ENCODE assay signal across 19 cellular contexts in genomic region chr7:133961724-133962123, GRCh38.
DNase-seq lines count a peak whose midpoint lies in the region; ATAC-seq and TF ChIP-seq lines count a peak whose summit lies in the region.
"Had no signal": no experiment of that assay in that cellular context is flagged by ENCODE, and none has a peak within 500 bp of the region (broad histone marks: within the 10 kb centered on the region; RNA-seq: fewer than 3 reads in every experiment).

No MANE protein-coding gene starts in this region.

- no peak for TF ChIP-seq CTCF in DND-41 (IDR thresholded peaks at IDR 0.05; ENCODE audit: borderline replicate concordance, extremely low read depth, low read length, poor library complexity, severe bottlenecking)
- TF ChIP-seq CTCF in activated CD8-positive, alpha-beta T cell treated with anti-CD3 and anti-CD28 coated beads for 36 hours (IDR thresholded peaks at IDR 0.05) = no peak

- H3K79me2 ChIP-seq in DND-41 (ENCODE audit: insufficient read depth, low read length) = no peaks in the 10 kb centered on the region

- H3K36me3 Mint-ChIP-seq in activated CD4-positive, alpha-beta T cell treated with anti-CD3 and anti-CD28 coated beads, Interleukin-2, amount 10 ng/mL, durations not matched to agents 7 days and 5 days (ENCODE audit: low read depth) = peaks cover 4% of the 10 kb centered on the region
- H3K36me3 Mint-ChIP-seq in activated CD8-positive, alpha-beta T cell treated with anti-CD3 and anti-CD28 coated beads for 36 hours (ENCODE audit: low read depth) = peaks cover 30% of the 10 kb centered on the region
- peaks cover 26% of the 10 kb centered on the region for H3K36me3 Mint-ChIP-seq in natural killer cell treated with Interleukin-12 subunit alpha and Interleukin-12 subunit beta and Interleukin-15 and Interleukin-18, amount 100 ng/mL, for 72 hours

- H3K9me3 ChIP-seq in DND-41 (ENCODE audit: insufficient read depth, low read length, severe bottlenecking) = no peaks in the 10 kb centered on the region
- H3K9me3 ChIP-seq: Peyer's patch had no signal

- no peak overlapping the region for H3K27ac ChIP-seq in DND-41 (ENCODE audit: low read length)
- H3K27ac ChIP-seq: Peyer's patch had no signal

- H3K9ac ChIP-seq in DND-41 (ENCODE audit: low read depth, low read length) = no peak overlapping the region

- CTCF ChIA-PET in activated CD4-positive, alpha-beta T cell treated with anti-CD3 and anti-CD28 coated beads, Interleukin-2, amount 10 ng/mL, durations not matched to agents 7 days and 5 days (lab: Charles Lee) = no interaction called here
- CTCF ChIA-PET in activated CD8-positive, alpha-beta T cell treated with anti-CD3 and anti-CD28 coated beads for 36 hours (lab: Charles Lee) = no interaction called here

- H3K4me1 ChIP-seq in DND-41 (ENCODE audit: insufficient read depth, low read length) = no peaks in the 10 kb centered on the region
- H3K4me1 ChIP-seq: Peyer's patch had no signal

- H3K36me3 ChIP-seq in DND-41 (ENCODE audit: insufficient read depth, low read length) = no peaks in the 10 kb centered on the region
- H3K36me3 ChIP-seq: Peyer's patch had no signal

- peaks cover 6% of the 10 kb centered on the region for H3K9me3 Mint-ChIP-seq in activated CD4-positive, alpha-beta T cell treated with anti-CD3 and anti-CD28 coated beads, Interleukin-2, amount 10 ng/mL, durations not matched to agents 7 days and 5 days
- H3K9me3 Mint-ChIP-seq in activated CD8-positive, alpha-beta T cell treated with anti-CD3 and anti-CD28 coated beads for 36 hours = peaks cover 27% of the 10 kb centered on the region
- H3K9me3 Mint-ChIP-seq in natural killer cell treated with Interleukin-12 subunit alpha and Interleukin-12 subunit beta and Interleukin-15 and Interleukin-18, amount 100 ng/mL, for 72 hours = peaks cover 9% of the 10 kb centered on the region

- H3K27ac Mint-ChIP-seq in activated CD4-positive, alpha-beta T cell treated with anti-CD3 and anti-CD28 coated beads, Interleukin-2, amount 10 ng/mL, durations not matched to agents 7 days and 5 days = no peak overlapping the region
- no peak overlapping the region for H3K27ac Mint-ChIP-seq in activated CD8-positive, alpha-beta T cell treated with anti-CD3 and anti-CD28 coated beads for 36 hours
- peak overlapping the region in 1 of 2 donors; percentile 37 for H3K27ac Mint-ChIP-seq in natural killer cell treated with Interleukin-12 subunit alpha and Interleukin-12 subunit beta and Interleukin-15 and Interleukin-18, amount 100 ng/mL, for 72 hours
- H3K27ac Mint-ChIP-seq: CD8-positive, alpha-beta T cell; IgD-negative memory B cell had no signal

- DNase-seq in activated CD4-positive, alpha-beta T cell treated with anti-CD3 and anti-CD28 coated beads, Interleukin-2, amount 10 ng/mL, durations not matched to agents 7 days and 5 days = peak; percentile 8
- DNase-seq in activated CD4-positive, alpha-beta T cell treated with anti-CD3 and anti-CD28 coated beads for 48 hours = no peak
- no peak for DNase-seq in DND-41
- DNase-seq in activated CD8-positive, alpha-beta T cell treated with anti-CD3 and anti-CD28 coated beads for 36 hours = peak; percentile 69
- DNase-seq in natural killer cell treated with Interleukin-12 subunit alpha and Interleukin-12 subunit beta and Interleukin-15 and Interleukin-18, amount 100 ng/mL, for 72 hours (ENCODE audit: low spot score) = no peak
- no peak for DNase-seq in amygdala (lab: John Stamatoyannopoulos, UW)
- DNase-seq: AML-193; C1 segment of cervical spinal cord; CD8-positive, alpha-beta T cell; Karpas-422; NCI-H1417; NCI-H1694 treated with DMSO at 0.1 percent for 48 hours; NCI-H2081 treated with DMSO at 0.1 percent for 48 hours; NCI-H446; NCI-H526; Peyer's patch had no signal

- no peak overlapping the region for H3K4me3 Mint-ChIP-seq in activated CD4-positive, alpha-beta T cell treated with anti-CD3 and anti-CD28 coated beads, Interleukin-2, amount 10 ng/mL, durations not matched to agents 7 days and 5 days
- no peak overlapping the region for H3K4me3 Mint-ChIP-seq in activated CD8-positive, alpha-beta T cell treated with anti-CD3 and anti-CD28 coated beads for 36 hours
- no peak overlapping the region for H3K4me3 Mint-ChIP-seq in natural killer cell treated with Interleukin-12 subunit alpha and Interleukin-12 subunit beta and Interleukin-15 and Interleukin-18, amount 100 ng/mL, for 72 hours
- H3K4me3 Mint-ChIP-seq: CD8-positive, alpha-beta T cell; IgD-negative memory B cell had no signal

- POLR2A ChIA-PET in activated CD4-positive, alpha-beta T cell treated with anti-CD3 and anti-CD28 coated beads, Interleukin-2, amount 10 ng/mL, durations not matched to agents 7 days and 5 days (lab: Charles Lee) = no interaction called here
- POLR2A ChIA-PET in activated CD8-positive, alpha-beta T cell treated with anti-CD3 and anti-CD28 coated beads for 36 hours (lab: Charles Lee) = no interaction called here

- no peaks in the 10 kb centered on the region for H4K20me1 ChIP-seq in DND-41 (ENCODE audit: insufficient read depth, low read length)

- intact Hi-C loops in activated CD8-positive, alpha-beta T cell treated with anti-CD3 and anti-CD28 coated beads for 36 hours (cut with micrococcal nuclease) = no loop called here

- peak; percentile 61; the same call in 2 of the 3 replicates for ATAC-seq in DND-41 (ENCODE audit: insufficient read depth, low read depth)
- peak; percentile 93 for ATAC-seq in activated CD8-positive, alpha-beta T cell treated with anti-CD3 and anti-CD28 coated beads for 36 hours
- ATAC-seq in natural killer cell treated with Interleukin-12 subunit alpha and Interleukin-12 subunit beta and Interleukin-15 and Interleukin-18, amount 100 ng/mL, for 72 hours = peak; percentile 48 to 73
- no peak for ATAC-seq in GM19328 (IDR thresholded peaks at IDR 0.05; ENCODE audit: unreplicated experiment)
- no peak for ATAC-seq in HG02884 (IDR thresholded peaks at IDR 0.05; ENCODE audit: unreplicated experiment)
- ATAC-seq: CD8-positive, alpha-beta T cell had no signal

- peaks cover 19% of the 10 kb centered on the region for H3K4me1 Mint-ChIP-seq in activated CD4-positive, alpha-beta T cell treated with anti-CD3 and anti-CD28 coated beads, Interleukin-2, amount 10 ng/mL, durations not matched to agents 7 days and 5 days
- H3K4me1 Mint-ChIP-seq in activated CD8-positive, alpha-beta T cell treated with anti-CD3 and anti-CD28 coated beads for 36 hours (ENCODE audit: low read depth) = peaks cover 14% of the 10 kb centered on the region
- H3K4me1 Mint-ChIP-seq in natural killer cell treated with Interleukin-12 subunit alpha and Interleukin-12 subunit beta and Interleukin-15 and Interleukin-18, amount 100 ng/mL, for 72 hours (ENCODE audit: low read depth in 2 of 2) = peaks cover 0 to 12% of the 10 kb centered on the region in 2 donors
- H3K4me1 Mint-ChIP-seq: IgD-negative memory B cell had no signal

- H3K27me3 Mint-ChIP-seq in activated CD4-positive, alpha-beta T cell treated with anti-CD3 and anti-CD28 coated beads, Interleukin-2, amount 10 ng/mL, durations not matched to agents 7 days and 5 days = no peaks in the 10 kb centered on the region
- H3K27me3 Mint-ChIP-seq in activated CD8-positive, alpha-beta T cell treated with anti-CD3 and anti-CD28 coated beads for 36 hours = no peaks in the 10 kb centered on the region
- no peaks in the 10 kb centered on the region for H3K27me3 Mint-ChIP-seq in natural killer cell treated with Interleukin-12 subunit alpha and Interleukin-12 subunit beta and Interleukin-15 and Interleukin-18, amount 100 ng/mL, for 72 hours
- H3K27me3 Mint-ChIP-seq: IgD-negative memory B cell had no signal

- H3K27me3 ChIP-seq in DND-41 (ENCODE audit: insufficient read depth, low read length, poor library complexity) = no peaks in the 10 kb centered on the region
- H3K27me3 ChIP-seq: Peyer's patch had no signal

- no peak overlapping the region for H3K4me3 ChIP-seq in DND-41 (ENCODE audit: low read depth in 1 of 2, low read length in 2 of 2)
- H3K4me3 ChIP-seq: Peyer's patch had no signal

- H2AFZ ChIP-seq in DND-41 (ENCODE audit: low read depth, low read length) = no peak overlapping the region

- H3K4me2 ChIP-seq in DND-41 (ENCODE audit: insufficient read depth, low read length) = no peak overlapping the region

Comparison
In these comparisons a context has a peak if more than half of its experiments do, and no peak if none do; other contexts are left out.
1. DNase-seq: peak in activated CD4-positive, alpha-beta T cell treated with anti-CD3 and anti-CD28 coated beads, Interleukin-2, amount 10 ng/mL, durations not matched to agents 7 days and 5 days (single experiment) and activated CD8-positive, alpha-beta T cell treated with anti-CD3 and anti-CD28 coated beads for 36 hours (single experiment); none in activated CD4-positive, alpha-beta T cell treated with anti-CD3 and anti-CD28 coated beads for 48 hours (single experiment), DND-41 (single experiment), natural killer cell treated with Interleukin-12 subunit alpha and Interleukin-12 subunit beta and Interleukin-15 and Interleukin-18, amount 100 ng/mL, for 72 hours (single experiment) and amygdala (0 of 56).
2. ATAC-seq: peak in DND-41 (single experiment), activated CD8-positive, alpha-beta T cell treated with anti-CD3 and anti-CD28 coated beads for 36 hours (single experiment) and natural killer cell treated with Interleukin-12 subunit alpha and Interleukin-12 subunit beta and Interleukin-15 and Interleukin-18, amount 100 ng/mL, for 72 hours (2 of 2); none in GM19328 (single experiment) and HG02884 (single experiment).